ENCODE assay signal across 8 cellular contexts in the genomic region with DNA sequence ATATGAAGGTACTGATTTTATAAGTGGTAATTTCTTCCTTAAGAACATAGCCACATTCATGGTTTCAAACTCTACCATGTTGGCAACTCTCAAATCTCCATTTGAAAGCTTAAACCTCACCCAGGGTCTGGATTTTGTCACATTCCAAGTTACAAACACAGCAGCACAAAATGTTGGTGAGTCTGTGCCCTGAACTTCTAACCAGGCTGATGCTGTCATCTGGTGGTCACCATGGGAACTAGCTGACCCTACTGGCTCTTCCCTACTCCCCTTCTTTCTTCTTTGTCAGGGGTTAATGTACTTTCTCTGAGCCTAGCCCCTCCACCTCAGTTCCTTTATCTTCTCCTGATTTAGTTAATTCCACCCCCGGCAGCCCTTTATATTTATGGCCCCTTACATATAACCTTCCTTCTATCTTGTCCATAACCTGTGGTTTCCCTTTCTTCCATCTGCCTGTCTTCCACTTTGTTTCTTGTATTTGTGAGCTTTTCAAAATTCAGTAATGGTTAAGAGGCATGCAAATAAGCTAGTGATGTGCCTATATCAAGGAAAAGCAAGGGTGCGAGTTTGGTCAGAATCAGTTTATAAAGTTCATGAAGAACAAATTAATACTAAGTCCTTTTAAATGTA. TPM values are rescaled to one million over a fixed set of nuclear protein-coding genes. Genes with fewer than 3 reads are reported as not detected.
A peak's percentile ranks its signal among the peaks of the same experiment; 100 is the strongest.
DNase-seq lines count a peak whose midpoint lies in the region; ATAC-seq, FAIRE-seq and TF ChIP-seq lines count a peak whose summit lies in the region.

No MANE protein-coding gene starts in this region.

- peak; percentile 77 for TF ChIP-seq CTCF in nephron progenitor cell (IDR thresholded peaks at IDR 0.05)

- no peak for ATAC-seq in HG02840 (IDR thresholded peaks at IDR 0.05; ENCODE audit: low FRiP score, unreplicated experiment)

- no peak overlapping the region for H3K4me3 Mint-ChIP-seq in activated T-cell treated with anti-CD3 and anti-CD28 coated beads, Interleukin-2, amount 50 U/mL, for 24 hours
- no peak overlapping the region for H3K4me3 Mint-ChIP-seq in nephron progenitor cell

- H3K36me3 Mint-ChIP-seq in activated T-cell treated with anti-CD3 and anti-CD28 coated beads, Interleukin-2, amount 50 U/mL, for 24 hours (ENCODE audit: low read depth): peaks cover 71% of the 10 kb centered on the region
- peaks cover 67% of the 10 kb centered on the region for H3K36me3 Mint-ChIP-seq in nephron progenitor cell (ENCODE audit: low read depth)

- peak; percentile 68 for DNase-seq in GM03348 (ENCODE audit: low spot score)
- peak; percentile 49 for DNase-seq in H4 (ENCODE audit: low spot score)
- peak; percentile 8 for DNase-seq in NCI-H748 treated with DMSO at 0.1 percent for 48 hours (lab: John Stamatoyannopoulos, UW)
- no peak for DNase-seq in activated T-cell treated with anti-CD3 and anti-CD28 coated beads, Interleukin-2, amount 50 U/mL, for 24 hours
- peak; percentile 75 for DNase-seq in fibroblast of peridontal ligament (ENCODE audit: extremely low read depth)
- peak; percentile 27 for DNase-seq in nephron progenitor cell
- DNase-seq in urothelium cell line (ENCODE audit: low spot score): peak; percentile 40

- peaks cover 37% of the 10 kb centered on the region for H3K4me1 Mint-ChIP-seq in activated T-cell treated with anti-CD3 and anti-CD28 coated beads, Interleukin-2, amount 50 U/mL, for 24 hours (ENCODE audit: low read depth)
- H3K4me1 Mint-ChIP-seq in nephron progenitor cell: peaks cover 14% of the 10 kb centered on the region

- H3K9me3 Mint-ChIP-seq in activated T-cell treated with anti-CD3 and anti-CD28 coated beads, Interleukin-2, amount 50 U/mL, for 24 hours: no peaks in the 10 kb centered on the region
- H3K9me3 Mint-ChIP-seq in nephron progenitor cell: no peaks in the 10 kb centered on the region

- H3K27ac Mint-ChIP-seq in activated T-cell treated with anti-CD3 and anti-CD28 coated beads, Interleukin-2, amount 50 U/mL, for 24 hours: peak overlapping the region; percentile 12
- H3K27ac Mint-ChIP-seq in nephron progenitor cell: peak overlapping the region; percentile 3

- no peaks in the 10 kb centered on the region for H3K27me3 Mint-ChIP-seq in activated T-cell treated with anti-CD3 and anti-CD28 coated beads, Interleukin-2, amount 50 U/mL, for 24 hours
- H3K27me3 Mint-ChIP-seq in nephron progenitor cell (ENCODE audit: low read depth, poor library complexity): no peaks in the 10 kb centered on the region

- no peak for FAIRE-seq in urothelium cell line (lab: Jason Lieb, UNC)

RNA-seq across cellular contexts. Expression of a gene that starts 35.9 kb away (rescaled TPM):
- 31.7 and 35.7 TPM in 2 replicates for total RNA-seq in H4 (2014; rRNA removed; shearing (Covaris generic))
